1 cellular context compared by ENCODE assay signal in the genomic region with DNA sequence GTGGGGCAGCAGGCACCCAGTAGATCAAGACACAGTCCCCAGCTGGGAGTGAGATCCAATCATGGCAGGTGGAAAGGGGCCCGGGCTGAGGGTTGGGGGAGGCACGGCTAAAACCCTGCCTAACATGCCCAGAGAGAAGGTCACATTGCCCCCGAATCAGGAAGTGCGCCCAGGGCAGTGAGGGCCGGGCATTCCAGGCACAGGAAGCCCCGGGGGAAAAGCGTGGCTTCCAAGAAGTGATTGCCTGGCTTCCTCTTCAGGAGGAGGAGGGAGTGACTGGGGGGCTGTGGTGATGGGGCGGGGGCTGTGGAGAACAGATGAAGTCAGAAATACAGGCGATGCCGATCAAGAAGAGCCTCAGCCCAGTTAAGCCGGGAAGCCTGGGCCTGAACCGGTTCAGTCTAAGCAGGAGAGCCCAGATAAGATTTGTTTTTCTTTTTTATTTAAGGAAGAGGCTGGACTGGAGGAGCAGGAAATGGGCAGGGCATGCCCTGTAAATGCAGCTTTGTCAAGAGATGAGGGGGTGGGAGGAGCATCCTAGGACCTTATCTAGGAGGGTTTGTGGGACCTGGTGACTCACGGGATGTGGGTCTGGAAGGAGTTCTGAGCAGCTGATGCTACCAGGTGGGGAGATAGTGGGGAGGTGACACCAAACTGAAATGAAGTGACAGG.
TF ChIP-seq lines count a peak whose summit lies in the region.

No MANE protein-coding gene starts in this region.

TF ChIP-seq in liver, 16 proteins besides CTCF, POLR2A, EP300 and RAD21 (continued from another document):
- TF ChIP-seq, protein P1, sequence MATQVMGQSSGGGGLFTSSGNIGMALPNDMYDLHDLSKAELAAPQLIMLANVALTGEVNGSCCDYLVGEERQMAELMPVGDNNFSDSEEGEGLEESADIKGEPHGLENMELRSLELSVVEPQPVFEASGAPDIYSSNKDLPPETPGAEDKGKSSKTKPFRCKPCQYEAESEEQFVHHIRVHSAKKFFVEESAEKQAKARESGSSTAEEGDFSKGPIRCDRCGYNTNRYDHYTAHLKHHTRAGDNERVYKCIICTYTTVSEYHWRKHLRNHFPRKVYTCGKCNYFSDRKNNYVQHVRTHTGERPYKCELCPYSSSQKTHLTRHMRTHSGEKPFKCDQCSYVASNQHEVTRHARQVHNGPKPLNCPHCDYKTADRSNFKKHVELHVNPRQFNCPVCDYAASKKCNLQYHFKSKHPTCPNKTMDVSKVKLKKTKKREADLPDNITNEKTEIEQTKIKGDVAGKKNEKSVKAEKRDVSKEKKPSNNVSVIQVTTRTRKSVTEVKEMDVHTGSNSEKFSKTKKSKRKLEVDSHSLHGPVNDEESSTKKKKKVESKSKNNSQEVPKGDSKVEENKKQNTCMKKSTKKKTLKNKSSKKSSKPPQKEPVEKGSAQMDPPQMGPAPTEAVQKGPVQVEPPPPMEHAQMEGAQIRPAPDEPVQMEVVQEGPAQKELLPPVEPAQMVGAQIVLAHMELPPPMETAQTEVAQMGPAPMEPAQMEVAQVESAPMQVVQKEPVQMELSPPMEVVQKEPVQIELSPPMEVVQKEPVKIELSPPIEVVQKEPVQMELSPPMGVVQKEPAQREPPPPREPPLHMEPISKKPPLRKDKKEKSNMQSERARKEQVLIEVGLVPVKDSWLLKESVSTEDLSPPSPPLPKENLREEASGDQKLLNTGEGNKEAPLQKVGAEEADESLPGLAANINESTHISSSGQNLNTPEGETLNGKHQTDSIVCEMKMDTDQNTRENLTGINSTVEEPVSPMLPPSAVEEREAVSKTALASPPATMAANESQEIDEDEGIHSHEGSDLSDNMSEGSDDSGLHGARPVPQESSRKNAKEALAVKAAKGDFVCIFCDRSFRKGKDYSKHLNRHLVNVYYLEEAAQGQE (IDR thresholded peaks at IDR 0.05): no peak
- TF ChIP-seq TAF1 (conservative IDR thresholded peaks at IDR 0.05): no peak
- TF ChIP-seq SP1 (IDR thresholded peaks at IDR 0.05): peak; percentile 53
- peak; percentile 87 for TF ChIP-seq NR2F2 (IDR thresholded peaks at IDR 0.05)
- TF ChIP-seq, protein P2, sequence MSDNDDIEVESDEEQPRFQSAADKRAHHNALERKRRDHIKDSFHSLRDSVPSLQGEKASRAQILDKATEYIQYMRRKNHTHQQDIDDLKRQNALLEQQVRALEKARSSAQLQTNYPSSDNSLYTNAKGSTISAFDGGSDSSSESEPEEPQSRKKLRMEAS (IDR thresholded peaks at IDR 0.05): peak; percentile 54
- no peak for TF ChIP-seq HNF4G (IDR thresholded peaks at IDR 0.05)
- TF ChIP-seq EGR1 (IDR thresholded peaks at IDR 0.05; ENCODE audit: low read depth in 2 of 2): peak in 1 of 2 donors; percentile 32
